ENCODE assay signal across 15 cellular contexts in genomic region chr13:62524061-62524460, GRCh38.
DNase-seq lines count a peak whose midpoint lies in the region; ATAC-seq and TF ChIP-seq lines count a peak whose summit lies in the region.
"Had no signal": no experiment of that assay in that cellular context is flagged by ENCODE, and none has a peak within 500 bp of the region (broad histone marks: within the 10 kb centered on the region; RNA-seq: fewer than 3 reads in every experiment).

No MANE protein-coding gene starts in this region.

- H3K4me2 ChIP-seq in GM23338 (no peak overlapping the region), neural progenitor cell (peak overlapping the region; percentile 66)

- no peak overlapping the region for H3K4me3 ChIP-seq in GM23338
- H3K4me3 ChIP-seq in neural progenitor cell, result no peak overlapping the region
- H3K4me3 ChIP-seq in naive thymus-derived CD4-positive, alpha-beta T cell (ENCODE audit: low read length), result no peak overlapping the region
- H3K4me3 ChIP-seq in HAP-1, result no peak overlapping the region
- H3K4me3 ChIP-seq: K562, thoracic aorta had no signal

- H3K27me3 Mint-ChIP-seq in GM23338 (ENCODE audit: insufficient read depth, low read depth, poor library complexity) (no peaks in the 10 kb centered on the region), neural progenitor cell (ENCODE audit: insufficient read depth, low read depth) (no peaks in the 10 kb centered on the region)
- H3K27me3 Mint-ChIP-seq in naive thymus-derived CD4-positive, alpha-beta T cell, result no peaks in the 10 kb centered on the region
- H3K27me3 Mint-ChIP-seq: CD4-positive, alpha-beta memory T cell; naive B cell had no signal

- H3K9me3 Mint-ChIP-seq in GM23338 (no peaks in the 10 kb centered on the region), neural progenitor cell (no peaks in the 10 kb centered on the region)
- H3K9me3 Mint-ChIP-seq in naive thymus-derived CD4-positive, alpha-beta T cell, result peaks cover 0 to 13% (median 2%) of the 10 kb centered on the region in 11 donors
- H3K9me3 Mint-ChIP-seq: naive B cell had no signal

- H4K20me1 ChIP-seq in GM23338 (replicated peaks; ENCODE audit: insufficient read depth) (no peaks in the 10 kb centered on the region), neural progenitor cell (ENCODE audit: low read depth) (no peaks in the 10 kb centered on the region)

- intact Hi-C loops in naive thymus-derived CD4-positive, alpha-beta T cell (cut with micrococcal nuclease), result no loop called here

- no peaks in the 10 kb centered on the region for H3K36me3 ChIP-seq in GM23338 (ENCODE audit: insufficient read depth)
- no peaks in the 10 kb centered on the region for H3K36me3 ChIP-seq in neural progenitor cell
- no peaks in the 10 kb centered on the region for H3K36me3 ChIP-seq in naive thymus-derived CD4-positive, alpha-beta T cell (ENCODE audit: control insufficient read depth in 2 of 3, insufficient read depth in 3 of 3, low read length in 3 of 3)
- no peaks in the 10 kb centered on the region for H3K36me3 ChIP-seq in HAP-1 (replicated peaks)
- H3K36me3 ChIP-seq: thoracic aorta had no signal

- ATAC-seq in GM19324 (IDR thresholded peaks at IDR 0.05; ENCODE audit: low FRiP score, unreplicated experiment) (peak; percentile 65), GM23338 (no peak), HG03095 (IDR thresholded peaks at IDR 0.05; ENCODE audit: unreplicated experiment) (peak; percentile 86)
- no peak for ATAC-seq in naive thymus-derived CD4-positive, alpha-beta T cell
- ATAC-seq: K562, SK-N-SH treated with all-trans-retinoic acid at 6 μM for 48 hours had no signal

- H3K27me3 ChIP-seq in GM23338 (ENCODE audit: insufficient read depth), result no peaks in the 10 kb centered on the region
- no peaks in the 10 kb centered on the region for H3K27me3 ChIP-seq in neural progenitor cell
- no peaks in the 10 kb centered on the region for H3K27me3 ChIP-seq in naive thymus-derived CD4-positive, alpha-beta T cell (ENCODE audit: control insufficient read depth in 2 of 2, insufficient read depth in 2 of 2, low read length in 2 of 2)
- no peaks in the 10 kb centered on the region for H3K27me3 ChIP-seq in HAP-1 (ENCODE audit: low read depth)

- no peaks in the 10 kb centered on the region for H3K79me2 ChIP-seq in GM23338 (replicated peaks; ENCODE audit: insufficient read depth)
- no peaks in the 10 kb centered on the region for H3K79me2 ChIP-seq in neural progenitor cell (ENCODE audit: low read depth)

- in situ Hi-C loops in HAP-1 (cut with MboI; ENCODE audit: low sequenced_read_pairs), result no loop called here

- no peaks in the 10 kb centered on the region for H3K36me3 Mint-ChIP-seq in GM23338 (ENCODE audit: low read depth)
- no peaks in the 10 kb centered on the region for H3K36me3 Mint-ChIP-seq in neural progenitor cell
- H3K36me3 Mint-ChIP-seq in naive thymus-derived CD4-positive, alpha-beta T cell, result no peaks in the 10 kb centered on the region
- H3K36me3 Mint-ChIP-seq: CD4-positive, alpha-beta memory T cell; naive B cell had no signal

- TF ChIP-seq CTCF in GM23338 (conservative IDR thresholded peaks at IDR 0.05; ENCODE audit: low read depth in 2 of 2) (no peak), neural progenitor cell (IDR thresholded peaks at IDR 0.05) (no peak)

- H2AFZ ChIP-seq in GM23338 (no peak overlapping the region; the same call in 1 of the 2 replicates), neural progenitor cell (replicated peaks) (no peak overlapping the region)

- H3F3A ChIP-seq in GM23338 (replicated peaks; ENCODE audit: low read depth) (no peaks in the 10 kb centered on the region), neural progenitor cell (ENCODE audit: low read depth) (no peaks in the 10 kb centered on the region)

- CTCF ChIA-PET in naive thymus-derived CD4-positive, alpha-beta T cell (lab: Charles Lee), result no interaction called here

- H3K9ac ChIP-seq in neural progenitor cell, result no peak overlapping the region

- H3K27ac Mint-ChIP-seq in GM23338 (peak overlapping the region; percentile 89; the same call in 1 of the 2 replicates), neural progenitor cell (no peak overlapping the region)
- no peak overlapping the region for H3K27ac Mint-ChIP-seq in naive thymus-derived CD4-positive, alpha-beta T cell
- H3K27ac Mint-ChIP-seq: CD4-positive, alpha-beta memory T cell; naive B cell had no signal

- no peaks in the 10 kb centered on the region for H3K9me2 ChIP-seq in GM23338 (ENCODE audit: insufficient read depth)

- H3K4me1 Mint-ChIP-seq in GM23338 (peaks cover 18% of the 10 kb centered on the region; the same call in 2 of the 3 replicates), neural progenitor cell (no peaks in the 10 kb centered on the region)
- H3K4me1 Mint-ChIP-seq in naive thymus-derived CD4-positive, alpha-beta T cell, result no peaks in the 10 kb centered on the region
- H3K4me1 Mint-ChIP-seq: CD4-positive, alpha-beta memory T cell; naive B cell had no signal

- DNase-seq in GM23338 (ENCODE audit: low spot score) (no peak), neural progenitor cell (ENCODE audit: low spot score) (no peak), AG08395 (ENCODE audit: low spot score) (no peak), HAP-1 (ENCODE audit: low spot score in 2 of 2) (no peak), D341Med (ENCODE audit: low spot score) (no peak)
- no peak for DNase-seq in naive thymus-derived CD4-positive, alpha-beta T cell
- DNase-seq: CD4-positive, alpha-beta memory T cell; GOT3; naive B cell; NCI-H187 treated with DMSO at 0.1 percent for 48 hours had no signal

- H3K4me1 ChIP-seq in GM23338 (ENCODE audit: insufficient read depth) (0 out of 2 replicates have a peak, but pooled peaks cover 5% of the 10 kb centered on the region), neural progenitor cell (peaks cover 26% of the 10 kb centered on the region), HAP-1 (no peaks in the 10 kb centered on the region)
- H3K4me1 ChIP-seq in naive thymus-derived CD4-positive, alpha-beta T cell (ENCODE audit: control insufficient read depth in 2 of 2, insufficient read depth in 2 of 2, low read length in 2 of 2), result no peaks in the 10 kb centered on the region

- no peaks in the 10 kb centered on the region for H3K9me3 ChIP-seq in neural progenitor cell (ENCODE audit: low read depth)
- no peaks in the 10 kb centered on the region for H3K9me3 ChIP-seq in naive thymus-derived CD4-positive, alpha-beta T cell (ENCODE audit: control insufficient read depth in 2 of 3, low read length in 3 of 3)
- no peaks in the 10 kb centered on the region for H3K9me3 ChIP-seq in HAP-1
- H3K9me3 ChIP-seq: thoracic aorta had no signal

- H3K27ac ChIP-seq in GM23338 (ENCODE audit: low read depth) (no peak overlapping the region), neural progenitor cell (peak overlapping the region; percentile 64)
- no peak overlapping the region for H3K27ac ChIP-seq in naive thymus-derived CD4-positive, alpha-beta T cell (ENCODE audit: low read depth, low read length)
- H3K27ac ChIP-seq: thoracic aorta had no signal

- H3K4me3 Mint-ChIP-seq in GM23338 (no peak overlapping the region), neural progenitor cell (no peak overlapping the region)
- no peak overlapping the region for H3K4me3 Mint-ChIP-seq in naive thymus-derived CD4-positive, alpha-beta T cell
- H3K4me3 Mint-ChIP-seq: CD4-positive, alpha-beta memory T cell; naive B cell had no signal

- POLR2A ChIA-PET in naive thymus-derived CD4-positive, alpha-beta T cell (lab: Charles Lee), result no interaction called here

Comparison
In these comparisons a context has a peak if more than half of its experiments do, and no peak if none do; other contexts are left out.
1. ATAC-seq: peak in GM19324 (single experiment) and HG03095 (single experiment); none in GM23338 (single experiment) and naive thymus-derived CD4-positive, alpha-beta T cell (single experiment).